In the genomic region with DNA sequence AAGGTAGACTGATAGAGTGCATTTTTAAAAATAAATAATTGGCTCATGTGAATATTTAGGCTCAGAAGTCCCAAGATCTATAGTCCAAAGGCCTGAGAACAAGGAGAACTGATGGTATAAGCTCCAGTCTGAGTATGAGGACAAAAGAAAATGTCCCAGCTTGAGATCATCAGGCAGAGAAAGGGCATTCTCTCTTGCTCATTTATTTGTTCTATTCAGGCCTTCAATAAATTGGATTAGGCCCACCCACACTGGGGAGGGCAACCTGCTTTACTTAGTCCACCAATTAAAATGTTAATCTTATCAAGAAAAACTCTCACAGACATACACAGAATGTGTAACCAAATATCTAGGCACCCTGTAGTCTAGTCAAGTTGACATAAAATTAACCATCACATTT, we compare ENCODE assay signal across 6 cellular contexts.
"Had no signal": no experiment of that assay in that cellular context is flagged by ENCODE, and none has a peak within 500 bp of the region (broad histone marks: within the 10 kb centered on the region; RNA-seq: fewer than 3 reads in every experiment).

No MANE protein-coding gene starts in this region.

- DNase-seq: H9, HCEC 1CT, IMR-90, KG1 had no signal

- H3K9me3 Mint-ChIP-seq: H9 had no signal

- H2AFZ ChIP-seq: GM23338 had no signal

- H3K27ac Mint-ChIP-seq: GM23338, H9 had no signal

- H3K4me3 Mint-ChIP-seq: GM23338, H9 had no signal

- H3K4me1 Mint-ChIP-seq: GM23338, H9 had no signal

- H3K4me2 ChIP-seq: GM23338 had no signal

- H3K4me3 ChIP-seq: GM23338, K562 had no signal
